ENCODE assay signal across 1 cellular context in the genomic region with DNA sequence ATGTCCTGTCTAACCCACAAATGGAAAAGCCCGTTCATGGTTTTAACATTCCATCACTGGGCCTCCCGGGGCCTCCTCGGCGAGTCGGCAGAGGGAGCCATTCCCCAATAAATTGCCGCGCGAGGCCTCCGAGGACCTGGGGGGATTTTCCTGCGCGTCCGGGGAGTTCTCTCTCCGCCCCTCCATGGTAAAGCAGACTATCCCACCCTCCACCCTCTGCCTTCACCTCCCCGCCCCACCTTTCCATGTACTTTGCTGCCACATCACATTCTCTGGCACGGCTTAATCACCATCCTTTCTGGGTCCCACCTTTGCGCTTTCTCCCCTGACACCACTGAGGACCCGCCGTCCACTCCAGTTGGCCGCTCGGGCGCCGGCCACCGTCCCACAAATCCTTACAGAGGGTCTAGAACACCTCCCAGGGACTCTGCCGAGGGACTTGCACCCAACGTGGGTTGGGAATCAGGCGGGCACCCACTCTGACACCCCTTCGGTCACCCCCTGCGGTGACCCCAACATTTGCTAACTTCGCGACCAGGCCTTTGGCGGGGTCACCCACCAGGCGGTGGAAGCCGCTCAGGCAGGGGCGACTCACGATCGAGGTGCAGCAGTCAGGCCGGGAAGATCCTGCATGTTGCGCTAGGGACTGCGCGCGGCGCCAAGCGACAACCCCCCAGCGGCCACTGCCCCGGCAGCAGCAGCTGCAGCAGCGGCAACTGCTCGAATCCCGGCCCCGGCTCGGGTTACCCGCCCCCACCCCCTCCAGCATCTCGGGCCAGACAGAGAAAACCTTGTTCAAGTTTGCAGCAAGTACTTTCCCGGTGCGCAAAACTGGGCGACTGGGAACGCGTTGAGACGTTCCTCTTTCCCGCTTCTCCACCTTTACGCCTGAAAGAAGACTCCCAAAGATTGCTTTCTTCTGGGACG.
TF ChIP-seq lines count a peak whose summit lies in the region.

A gene (plus strand): TSS at position 778 of the 927 bp plus-strand sequence. CDS start 40,513 bp downstream, outside the sequence.

TF ChIP-seq in SK-N-SH treated with all-trans-retinoic acid at 6 μM for 48 hours, 23 proteins besides CTCF, POLR2A, EP300 and RAD21 (continued from another document):
- TF ChIP-seq, protein P1, sequence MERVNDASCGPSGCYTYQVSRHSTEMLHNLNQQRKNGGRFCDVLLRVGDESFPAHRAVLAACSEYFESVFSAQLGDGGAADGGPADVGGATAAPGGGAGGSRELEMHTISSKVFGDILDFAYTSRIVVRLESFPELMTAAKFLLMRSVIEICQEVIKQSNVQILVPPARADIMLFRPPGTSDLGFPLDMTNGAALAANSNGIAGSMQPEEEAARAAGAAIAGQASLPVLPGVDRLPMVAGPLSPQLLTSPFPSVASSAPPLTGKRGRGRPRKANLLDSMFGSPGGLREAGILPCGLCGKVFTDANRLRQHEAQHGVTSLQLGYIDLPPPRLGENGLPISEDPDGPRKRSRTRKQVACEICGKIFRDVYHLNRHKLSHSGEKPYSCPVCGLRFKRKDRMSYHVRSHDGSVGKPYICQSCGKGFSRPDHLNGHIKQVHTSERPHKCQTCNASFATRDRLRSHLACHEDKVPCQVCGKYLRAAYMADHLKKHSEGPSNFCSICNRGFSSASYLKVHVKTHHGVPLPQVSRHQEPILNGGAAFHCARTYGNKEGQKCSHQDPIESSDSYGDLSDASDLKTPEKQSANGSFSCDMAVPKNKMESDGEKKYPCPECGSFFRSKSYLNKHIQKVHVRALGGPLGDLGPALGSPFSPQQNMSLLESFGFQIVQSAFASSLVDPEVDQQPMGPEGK (CRISPR knock-in tag; IDR thresholded peaks at IDR 0.05; ENCODE audit: borderline replicate concordance) = no peak
- TF ChIP-seq ISL1 (CRISPR knock-in tag; IDR thresholded peaks at IDR 0.05) (no peak), ZNF565 (CRISPR knock-in tag; conservative IDR thresholded peaks at IDR 0.05; ENCODE audit: low read depth) (no peak), ZNF8 (CRISPR knock-in tag; IDR thresholded peaks at IDR 0.05) (no peak), CSDC2 (CRISPR knock-in tag; IDR thresholded peaks at IDR 0.05) (no peak), OSR1 (CRISPR knock-in tag; IDR thresholded peaks at IDR 0.05) (no peak), RARB (CRISPR knock-in tag; IDR thresholded peaks at IDR 0.05) (no peak), ZC3H10 (CRISPR knock-in tag; IDR thresholded peaks at IDR 0.05) (no peak), ZFP3 (CRISPR knock-in tag; IDR thresholded peaks at IDR 0.05) (no peak), ZNF70 (CRISPR knock-in tag; IDR thresholded peaks at IDR 0.05) (no peak), PPARA (CRISPR knock-in tag; IDR thresholded peaks at IDR 0.05; ENCODE audit: borderline replicate concordance) (no peak), GLIS3 (CRISPR knock-in tag; IDR thresholded peaks at IDR 0.05) (no peak)
